Comparison of ENCODE assay signal across 8 cellular contexts in genomic region chr17:15341385-15341849, GRCh38. TPM values are rescaled to one million over a fixed set of nuclear protein-coding genes. Genes with fewer than 3 reads are reported as not detected.
A peak's percentile ranks its signal among the peaks of the same experiment; 100 is the strongest.
DNase-seq lines count a peak whose midpoint lies in the region; ATAC-seq and TF ChIP-seq lines count a peak whose summit lies in the region.

TEKT3 (minus strand) TSS chr17:15341597; CDS start chr17:15331585, 10,012 bp downstream.

- no peaks in the 10 kb centered on the region for H3K4me1 ChIP-seq in uterus

- no peaks in the 10 kb centered on the region for H3K9me3 ChIP-seq in neural cell (ENCODE audit: low read length)
- H3K9me3 ChIP-seq in uterus = no peaks in the 10 kb centered on the region

- peaks cover 1% of the 10 kb centered on the region for H3K9me3 Mint-ChIP-seq in activated naive CD8-positive, alpha-beta T cell treated with anti-CD3 and anti-CD28 coated beads for 36 hours

- H3K27me3 ChIP-seq in neural cell (ENCODE audit: insufficient read depth, low read depth, low read length) (peaks cover 28% of the 10 kb centered on the region), uterus (no peaks in the 10 kb centered on the region)

- no peaks in the 10 kb centered on the region for H3K79me2 ChIP-seq in neural cell (replicated peaks; ENCODE audit: insufficient read depth, low read length)

- H2AFZ ChIP-seq in neural cell (ENCODE audit: low read depth, low read length) = no peak within 1 kb of the TSS

- ATAC-seq in GM21423 (IDR thresholded peaks at IDR 0.05; ENCODE audit: unreplicated experiment) = no peak
- no peak for ATAC-seq in HG03135 (IDR thresholded peaks at IDR 0.05; ENCODE audit: unreplicated experiment)

- H3K27ac ChIP-seq in neural cell (ENCODE audit: low read length) (no peak within 1 kb of the TSS), uterus (peak within 1 kb of the TSS in 1 of 2 donors; percentile 31)

- peak; percentile 87 for DNase-seq in AG20443 (ENCODE audit: low spot score)
- peak; percentile 19 for DNase-seq in HPDE6-E6E7 (ENCODE audit: extremely low spot score)
- peak; percentile 10 for DNase-seq in activated naive CD8-positive, alpha-beta T cell treated with anti-CD3 and anti-CD28 coated beads for 36 hours
- peak; percentile 61 for DNase-seq in glomerular visceral epithelial cell (ENCODE audit: extremely low spot score)
- DNase-seq in uterus = peak; percentile 83 to 87

- H3K4me1 Mint-ChIP-seq in activated naive CD8-positive, alpha-beta T cell treated with anti-CD3 and anti-CD28 coated beads for 36 hours = peaks cover 10% of the 10 kb centered on the region

- H3K4me3 ChIP-seq in neural cell (ENCODE audit: low read length) (peak within 1 kb of the TSS; percentile 64), uterus (peak within 1 kb of the TSS; percentile 32 to 51)

- H3K4me2 ChIP-seq in neural cell (ENCODE audit: low read length) = peak within 1 kb of the TSS; percentile 67

- no peaks in the 10 kb centered on the region for H3K9me2 ChIP-seq in neural cell (ENCODE audit: insufficient read depth, low read length)

- H4K20me1 ChIP-seq in neural cell (ENCODE audit: insufficient read depth) = no peaks in the 10 kb centered on the region

- H3K4me3 Mint-ChIP-seq in activated naive CD8-positive, alpha-beta T cell treated with anti-CD3 and anti-CD28 coated beads for 36 hours = peak within 1 kb of the TSS; percentile 54

- peak in 1 of 2 donors; percentile 49 for TF ChIP-seq POLR2A in uterus (IDR thresholded peaks at IDR 0.05)

- no peaks in the 10 kb centered on the region for H3K36me3 ChIP-seq in neural cell (ENCODE audit: insufficient read depth, low read length)
- no peaks in the 10 kb centered on the region for H3K36me3 ChIP-seq in uterus

- TF ChIP-seq RAD21 in neural cell (conservative IDR thresholded peaks at IDR 0.05) = no peak

- no peak for TF ChIP-seq CTCF in neural cell (IDR thresholded peaks at IDR 0.05; ENCODE audit: poor library complexity, severe bottlenecking)
- no peak for TF ChIP-seq CTCF in uterus (IDR thresholded peaks at IDR 0.05)

- H3K27ac Mint-ChIP-seq in activated naive CD8-positive, alpha-beta T cell treated with anti-CD3 and anti-CD28 coated beads for 36 hours = no peak within 1 kb of the TSS

- intact Hi-C loops in uterus (cut with DNase I; ENCODE audit: low total_unique reads) = no loop called here

- H3F3A ChIP-seq in neural cell (ENCODE audit: insufficient read depth, low read length, poor library complexity, severe bottlenecking) = no peaks in the 10 kb centered on the region

- TF ChIP-seq EP300 in neural cell (conservative IDR thresholded peaks at IDR 0.05; ENCODE audit: poor library complexity, severe bottlenecking) = no peak

- peaks cover 66% of the 10 kb centered on the region for H3K27me3 Mint-ChIP-seq in activated naive CD8-positive, alpha-beta T cell treated with anti-CD3 and anti-CD28 coated beads for 36 hours

- no peak within 1 kb of the TSS for H3K9ac ChIP-seq in neural cell (ENCODE audit: low read length)

- no peaks in the 10 kb centered on the region for H3K36me3 Mint-ChIP-seq in activated naive CD8-positive, alpha-beta T cell treated with anti-CD3 and anti-CD28 coated beads for 36 hours

TF ChIP-seq in neural cell, 6 proteins besides CTCF, POLR2A, EP300 and RAD21:
- TF ChIP-seq, protein P1, sequence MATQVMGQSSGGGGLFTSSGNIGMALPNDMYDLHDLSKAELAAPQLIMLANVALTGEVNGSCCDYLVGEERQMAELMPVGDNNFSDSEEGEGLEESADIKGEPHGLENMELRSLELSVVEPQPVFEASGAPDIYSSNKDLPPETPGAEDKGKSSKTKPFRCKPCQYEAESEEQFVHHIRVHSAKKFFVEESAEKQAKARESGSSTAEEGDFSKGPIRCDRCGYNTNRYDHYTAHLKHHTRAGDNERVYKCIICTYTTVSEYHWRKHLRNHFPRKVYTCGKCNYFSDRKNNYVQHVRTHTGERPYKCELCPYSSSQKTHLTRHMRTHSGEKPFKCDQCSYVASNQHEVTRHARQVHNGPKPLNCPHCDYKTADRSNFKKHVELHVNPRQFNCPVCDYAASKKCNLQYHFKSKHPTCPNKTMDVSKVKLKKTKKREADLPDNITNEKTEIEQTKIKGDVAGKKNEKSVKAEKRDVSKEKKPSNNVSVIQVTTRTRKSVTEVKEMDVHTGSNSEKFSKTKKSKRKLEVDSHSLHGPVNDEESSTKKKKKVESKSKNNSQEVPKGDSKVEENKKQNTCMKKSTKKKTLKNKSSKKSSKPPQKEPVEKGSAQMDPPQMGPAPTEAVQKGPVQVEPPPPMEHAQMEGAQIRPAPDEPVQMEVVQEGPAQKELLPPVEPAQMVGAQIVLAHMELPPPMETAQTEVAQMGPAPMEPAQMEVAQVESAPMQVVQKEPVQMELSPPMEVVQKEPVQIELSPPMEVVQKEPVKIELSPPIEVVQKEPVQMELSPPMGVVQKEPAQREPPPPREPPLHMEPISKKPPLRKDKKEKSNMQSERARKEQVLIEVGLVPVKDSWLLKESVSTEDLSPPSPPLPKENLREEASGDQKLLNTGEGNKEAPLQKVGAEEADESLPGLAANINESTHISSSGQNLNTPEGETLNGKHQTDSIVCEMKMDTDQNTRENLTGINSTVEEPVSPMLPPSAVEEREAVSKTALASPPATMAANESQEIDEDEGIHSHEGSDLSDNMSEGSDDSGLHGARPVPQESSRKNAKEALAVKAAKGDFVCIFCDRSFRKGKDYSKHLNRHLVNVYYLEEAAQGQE (IDR thresholded peaks at IDR 0.05; ENCODE audit: borderline replicate concordance) = no peak
- TF ChIP-seq SMC3 (conservative IDR thresholded peaks at IDR 0.05; ENCODE audit: poor library complexity) (no peak), POLR2AphosphoS5 (IDR thresholded peaks at IDR 0.05) (no peak), TAF1 (IDR thresholded peaks at IDR 0.05; ENCODE audit: low read depth) (no peak), EZH2 (IDR thresholded peaks at IDR 0.05; ENCODE audit: borderline replicate concordance, insufficient read depth, low read length, poor library complexity, severe bottlenecking) (no peak), MXI1 (conservative IDR thresholded peaks at IDR 0.05; ENCODE audit: poor library complexity, severe bottlenecking) (no peak)

RNA-seq across cellular contexts. Expression of gene TEKT3, which starts in this region (rescaled TPM):
- total RNA-seq in activated naive CD8-positive, alpha-beta T cell treated with anti-CD3 and anti-CD28 coated beads for 36 hours = not detected
- 1.7 and 3.1 TPM in 2 replicates for polyA plus RNA-seq in neural cell
- polyA minus RNA-seq in neural cell = 0.81 TPM in 1 of 2 replicates, not detected in the other
- 1 to 10 TPM in 1 of 4 donors, under 1 TPM in 2, not detected in 1; 0.51 to 2.6 (median 0.90) TPM for total RNA-seq in uterus

Comparison
In these comparisons a context has a peak if more than half of its experiments do, and no peak if none do; other contexts are left out.
1. Peak in DNase-seq in activated naive CD8-positive, alpha-beta T cell treated with anti-CD3 and anti-CD28 coated beads for 36 hours; RNA of the gene not detected or under 1 TPM.
2. DNase-seq: peak in every context shown above with its lines; median percentile 87 in AG20443; 85 in uterus; 61 in glomerular visceral epithelial cell; 19 in HPDE6-E6E7; 10 in activated naive CD8-positive, alpha-beta T cell treated with anti-CD3 and anti-CD28 coated beads for 36 hours.